Comparison of ENCODE assay signal across 12 cellular contexts in genomic region chr18:9877655-9878014, GRCh38. TPM values are rescaled to one million over a fixed set of nuclear protein-coding genes. Genes with fewer than 3 reads are reported as not detected.
DNase-seq lines count a peak whose midpoint lies in the region; ATAC-seq and TF ChIP-seq lines count a peak whose summit lies in the region.
"Had no signal": no experiment of that assay in that cellular context is flagged by ENCODE, and none has a peak within 500 bp of the region (broad histone marks: within the 10 kb centered on the region; RNA-seq: fewer than 3 reads in every experiment).

No MANE protein-coding gene starts in this region.

- H4K20me1 ChIP-seq in GM23248 (ENCODE audit: insufficient read depth), result no peaks in the 10 kb centered on the region

- no peak for TF ChIP-seq CTCF in foreskin keratinocyte (conservative IDR thresholded peaks at IDR 0.05)

- H3K4me1 ChIP-seq in GM23248 (ENCODE audit: insufficient read depth) (peaks cover 7% of the 10 kb centered on the region), SJSA1 (replicated peaks) (peaks cover 22% of the 10 kb centered on the region), foreskin keratinocyte (peaks cover 22% of the 10 kb centered on the region)

- H3K9me3 ChIP-seq in GM23248 (ENCODE audit: low read depth) (no peaks in the 10 kb centered on the region), SJSA1 (replicated peaks) (no peaks in the 10 kb centered on the region)

- H3K9ac ChIP-seq in GM23248, result peak overlapping the region; percentile 79

- H3K79me2 ChIP-seq in GM23248 (ENCODE audit: insufficient read depth), result no peaks in the 10 kb centered on the region

- no peak for ATAC-seq in foreskin keratinocyte
- no peak for ATAC-seq in GM18873 (IDR thresholded peaks at IDR 0.05; ENCODE audit: low FRiP score, unreplicated experiment)
- ATAC-seq in GM21717 (IDR thresholded peaks at IDR 0.05; ENCODE audit: unreplicated experiment), result no peak

- H3K27me3 ChIP-seq in GM23248 (replicated peaks; ENCODE audit: insufficient read depth), result no peaks in the 10 kb centered on the region
- no peaks in the 10 kb centered on the region for H3K27me3 ChIP-seq in SJSA1 (replicated peaks)
- no peaks in the 10 kb centered on the region for H3K27me3 ChIP-seq in foreskin keratinocyte

- H3K4me2 ChIP-seq in GM23248 (ENCODE audit: unreplicated experiment), result peak overlapping the region; percentile 81

- DNase-seq in GM23248 (no peak), SJSA1 (ENCODE audit: low read depth in 1 of 2, low spot score in 2 of 2) (no peak), foreskin keratinocyte (no peak), NCI-H510A treated with DMSO at 0.1 percent for 48 hours (lab: John Stamatoyannopoulos, UW) (no peak), NCI-H345 (lab: John Stamatoyannopoulos, UW) (no peak)
- DNase-seq: effector CD8-positive, alpha-beta T cell; KG1; NCI-H2171; stimulated activated CD4-positive, alpha-beta T cell treated with anti-CD3 and anti-CD28 coated beads, Interleukin-12 subunit alpha, Interleukin-12 subunit beta, amount 100 ng/mL, for 4 hours had no signal

- H3F3A ChIP-seq in GM23248 (ENCODE audit: insufficient read depth), result peaks cover 12% of the 10 kb centered on the region

- no peaks in the 10 kb centered on the region for H3K9me2 ChIP-seq in GM23248 (ENCODE audit: insufficient read depth)

- H3K27ac ChIP-seq in GM23248, result peak overlapping the region; percentile 90
- H3K27ac ChIP-seq in SJSA1, result peak overlapping the region; percentile 97
- H3K27ac ChIP-seq in foreskin keratinocyte, result peak overlapping the region; percentile 93
- H3K27ac ChIP-seq in skin epidermis, result peak overlapping the region in 15 of 21 experiments; percentile 2 to 54 (median 38)

- in situ Hi-C loops in GM23248 (cut with MboI), result no loop called here

- peak overlapping the region; percentile 59 for H3K4me3 ChIP-seq in GM23248
- peak overlapping the region; percentile 20 for H3K4me3 ChIP-seq in SJSA1
- no peak overlapping the region for H3K4me3 ChIP-seq in skin epidermis

- H3K36me3 ChIP-seq in GM23248 (ENCODE audit: low read depth), result no peaks in the 10 kb centered on the region
- H3K36me3 ChIP-seq in SJSA1, result no peaks in the 10 kb centered on the region

- peak overlapping the region; percentile 84 for H2AFZ ChIP-seq in GM23248

RNA-seq across cellular contexts. Expression of gene TXNDC2, which starts 8.1 kb away (rescaled TPM):
- total RNA-seq in GM23248 (2014; rRNA removed; shearing (Covaris generic)), result not detected in 2 replicates
- polyA plus RNA-seq in GM23248 (2016; fragmentation: Nextera tagmentation; extraction: Ambion mirVana) (not detected in 2 replicates), foreskin keratinocyte (0.02 TPM in 1 of 2 replicates, not detected in the other)
- total RNA-seq in SJSA1 (2014; rRNA removed; shearing (Covaris generic)), result 0.05 TPM in 1 of 2 replicates, not detected in the other
- total RNA-seq in foreskin keratinocyte, result not detected in 2 replicates

RNA-seq across cellular contexts. Expression of gene VAPA, which starts 36.2 kb away (rescaled TPM):
- total RNA-seq in GM23248 (2014; rRNA removed; shearing (Covaris generic)), result 204 and 277 TPM in 2 replicates
- polyA plus RNA-seq in GM23248 (2016; fragmentation: Nextera tagmentation; extraction: Ambion mirVana), result 290 and 299 TPM in 2 replicates
- total RNA-seq in SJSA1 (2014; rRNA removed; shearing (Covaris generic)), result 394 and 444 TPM in 2 replicates
- 247 and 251 TPM in 2 replicates for total RNA-seq in foreskin keratinocyte
- polyA plus RNA-seq in foreskin keratinocyte, result 134 and 162 TPM in 2 replicates

Comparison
In these comparisons a context has a peak if more than half of its experiments do, and no peak if none do; other contexts are left out.
1. H3K27ac ChIP-seq: peak in every context shown above with its lines; median percentile 97 in SJSA1; 93 in foreskin keratinocyte; 90 in GM23248; 38 in skin epidermis.
2. H3K4me3 ChIP-seq: peak in GM23248 (single experiment) and SJSA1 (single experiment); none in skin epidermis (0 of 7).